ENCODE assay signal across 8 cellular contexts in genomic region chr6:26270903-26271639, GRCh38.
A peak's percentile ranks its signal among the peaks of the same experiment; 100 is the strongest.
DNase-seq lines count a peak whose midpoint lies in the region; ATAC-seq and TF ChIP-seq lines count a peak whose summit lies in the region.

No MANE protein-coding gene starts in this region.

- no peaks in the 10 kb centered on the region for H3K27me3 Mint-ChIP-seq in activated CD4-positive, alpha-beta memory T cell treated with anti-CD3 and anti-CD28 coated beads, Interleukin-2, amount 10 ng/mL, durations not matched to agents 7 days and 5 days

- no peak for TF ChIP-seq CTCF in GM12875 (IDR thresholded peaks at IDR 0.05; ENCODE audit: borderline replicate concordance, insufficient read depth, low read depth, low read length)
- TF ChIP-seq CTCF in lung (IDR thresholded peaks at IDR 0.05; ENCODE audit: control extremely low read depth, extremely low read depth), result no peak

- peak overlapping the region; percentile 58 for H3K27ac ChIP-seq in ectodermal cell (ENCODE audit: insufficient read depth, low read depth, low read length, poor library complexity, severe bottlenecking)
- no peak overlapping the region for H3K27ac ChIP-seq in lung (ENCODE audit: low read depth in 1 of 2, low read length in 1 of 2)

- H3K9me3 Mint-ChIP-seq in activated CD4-positive, alpha-beta memory T cell treated with anti-CD3 and anti-CD28 coated beads, Interleukin-2, amount 10 ng/mL, durations not matched to agents 7 days and 5 days, result no peaks in the 10 kb centered on the region

- H3K4me1 ChIP-seq in ectodermal cell (ENCODE audit: control insufficient read depth, insufficient read depth, low read length), result peaks cover 5% of the 10 kb centered on the region
- peaks cover 0 to 3% of the 10 kb centered on the region in 2 donors for H3K4me1 ChIP-seq in lung (ENCODE audit: control insufficient read depth in 2 of 2, insufficient read depth in 2 of 2, low read length in 2 of 2)

- DNase-seq in NCI-H2227 treated with DMSO at 0.1 percent for 48 hours (lab: John Stamatoyannopoulos, UW) (peak; percentile 95), lung (ENCODE audit: low spot score) (peak; percentile 66), HuH-7 (ENCODE audit: low spot score) (no peak)
- peak; percentile 87 for DNase-seq in activated CD4-positive, alpha-beta memory T cell treated with anti-CD3 and anti-CD28 coated beads, Interleukin-2, amount 10 ng/mL, durations not matched to agents 7 days and 5 days
- DNase-seq in stimulated activated CD8-positive, alpha-beta memory T cell treated with anti-CD3 and anti-CD28 coated beads, Interleukin-15, amount 100 ng/mL, for 4 hours (ENCODE audit: low read depth in 2 of 2), result peak; percentile 37 to 73

- peak overlapping the region; percentile 69 for H3K4me3 ChIP-seq in GM12875 (ENCODE audit: low read depth, low read length)
- peak overlapping the region; percentile 79 for H3K4me3 ChIP-seq in ectodermal cell (ENCODE audit: insufficient read depth, low read depth, low read length)
- H3K4me3 ChIP-seq in lung, result no peak overlapping the region

- H3K9me3 ChIP-seq in ectodermal cell (ENCODE audit: control insufficient read depth, low read length) (no peaks in the 10 kb centered on the region), lung (ENCODE audit: control insufficient read depth in 2 of 2, insufficient read depth in 1 of 2, low read length in 1 of 2) (peaks cover 0 to 2% of the 10 kb centered on the region in 2 donors)

- 0% methylated on average over 47 of the region's 47 CpGs for WGBS in ectodermal cell, 2 experiments
- 2 to 7% methylated on average over 47 of the region's 47 CpGs for WGBS in lung, 2 donors

- H3K27ac Mint-ChIP-seq in activated CD4-positive, alpha-beta memory T cell treated with anti-CD3 and anti-CD28 coated beads, Interleukin-2, amount 10 ng/mL, durations not matched to agents 7 days and 5 days, result no peak overlapping the region

- H3K27me3 ChIP-seq in ectodermal cell (ENCODE audit: control insufficient read depth, insufficient read depth, low read length, poor library complexity, severe bottlenecking) (no peaks in the 10 kb centered on the region), lung (ENCODE audit: control insufficient read depth, insufficient read depth) (no peaks in the 10 kb centered on the region)

- POLR2A ChIA-PET in activated CD4-positive, alpha-beta memory T cell treated with anti-CD3 and anti-CD28 coated beads, Interleukin-2, amount 10 ng/mL, durations not matched to agents 7 days and 5 days (lab: Charles Lee), result interaction anchor here (0.7 to 12.1 kb wide), 51 partner anchors 8 to 1623 kb away, joined by 3 to 698 read pairs (median 12); partner anchors contain the start of gene HMGN4

- peaks cover 34% of the 10 kb centered on the region for H3K4me1 Mint-ChIP-seq in activated CD4-positive, alpha-beta memory T cell treated with anti-CD3 and anti-CD28 coated beads, Interleukin-2, amount 10 ng/mL, durations not matched to agents 7 days and 5 days

- CTCF ChIA-PET in activated CD4-positive, alpha-beta memory T cell treated with anti-CD3 and anti-CD28 coated beads, Interleukin-2, amount 10 ng/mL, durations not matched to agents 7 days and 5 days (lab: Charles Lee), result interaction anchor here (0.6 to 5.8 kb wide), 12 partner anchors 12 to 1538 kb away, joined by 3 to 66 read pairs (median 4); a partner anchor contains a TSS

- H3K36me3 Mint-ChIP-seq in activated CD4-positive, alpha-beta memory T cell treated with anti-CD3 and anti-CD28 coated beads, Interleukin-2, amount 10 ng/mL, durations not matched to agents 7 days and 5 days (ENCODE audit: low read depth), result peaks cover 8% of the 10 kb centered on the region

- H3K4me3 Mint-ChIP-seq in activated CD4-positive, alpha-beta memory T cell treated with anti-CD3 and anti-CD28 coated beads, Interleukin-2, amount 10 ng/mL, durations not matched to agents 7 days and 5 days, result no peak overlapping the region

- ATAC-seq in HG02840 (IDR thresholded peaks at IDR 0.05; ENCODE audit: low FRiP score, unreplicated experiment) (peak; percentile 34), lung (ENCODE audit: insufficient read depth, low FRiP score) (no peak)

- H3K36me3 ChIP-seq in ectodermal cell (ENCODE audit: control insufficient read depth, insufficient read depth, low read length), result no peaks in the 10 kb centered on the region
- H3K36me3 ChIP-seq in lung (ENCODE audit: control insufficient read depth in 2 of 2, insufficient read depth in 2 of 2, low read length in 2 of 2), result no peaks in the 10 kb centered on the region
